17 cellular contexts compared by ENCODE assay signal in genomic region chr17:80987941-80988461, GRCh38. TPM values are rescaled to one million over a fixed set of nuclear protein-coding genes. Genes with fewer than 3 reads are reported as not detected.
DNase-seq lines count a peak whose midpoint lies in the region; ATAC-seq and TF ChIP-seq lines count a peak whose summit lies in the region.
"Had no signal": no experiment of that assay in that cellular context is flagged by ENCODE, and none has a peak within 500 bp of the region (broad histone marks: within the 10 kb centered on the region; RNA-seq: fewer than 3 reads in every experiment).

No MANE protein-coding gene starts in this region.

- H3K27me3 Mint-ChIP-seq in activated B cell treated with CpG ODN at 0.5 μM for 24 hours (no peaks in the 10 kb centered on the region), T-helper 17 cell (no peaks in the 10 kb centered on the region)
- peaks cover 19% of the 10 kb centered on the region for H3K27me3 Mint-ChIP-seq in stimulated activated naive CD8-positive, alpha-beta T cell treated with anti-CD3 and anti-CD28 coated beads, Interleukin-15, amount 100 ng/mL, for 72 hours
- H3K27me3 Mint-ChIP-seq: activated CD8-positive, alpha-beta T cell treated with anti-CD3 and anti-CD28 coated beads for 36 hours; activated T-helper 17 cell treated with anti-CD3 and anti-CD28 coated beads, Interleukin-2, amount 50 U/mL, for 72 hours had no signal

- H3K4me3 Mint-ChIP-seq in activated B cell treated with CpG ODN at 0.5 μM for 24 hours: peak overlapping the region; percentile 2
- H3K4me3 Mint-ChIP-seq in T-helper 17 cell: no peak overlapping the region
- no peak overlapping the region for H3K4me3 Mint-ChIP-seq in stimulated activated naive CD8-positive, alpha-beta T cell treated with anti-CD3 and anti-CD28 coated beads, Interleukin-15, amount 100 ng/mL, for 72 hours
- H3K4me3 Mint-ChIP-seq: activated CD8-positive, alpha-beta T cell treated with anti-CD3 and anti-CD28 coated beads for 36 hours; activated T-helper 17 cell treated with anti-CD3 and anti-CD28 coated beads, Interleukin-2, amount 50 U/mL, for 72 hours had no signal

- no peaks in the 10 kb centered on the region for H3K27me3 ChIP-seq in upper lobe of right lung

- intact Hi-C loops in Right ventricle myocardium inferior (cut with DNase I): no loop called here
- intact Hi-C loops in left ventricle myocardium superior (cut with micrococcal nuclease): no loop called here
- intact Hi-C loops in activated B cell treated with CpG ODN at 0.5 μM for 24 hours (cut with micrococcal nuclease): loop anchor here (2.0 kb wide), 1 partner anchor 47 kb away; the partner anchor contains the start of gene BAIAP2
- intact Hi-C loops in upper lobe of right lung (cut with DNase I): no loop called here

- H3K9me3 ChIP-seq in upper lobe of right lung (no peaks in the 10 kb centered on the region), T-helper 17 cell (ENCODE audit: control insufficient read depth, low read length, poor library complexity, severe bottlenecking) (no peaks in the 10 kb centered on the region)

- H3K4me1 Mint-ChIP-seq in activated B cell treated with CpG ODN at 0.5 μM for 24 hours (peaks cover 38% of the 10 kb centered on the region), T-helper 17 cell (peaks cover 3% of the 10 kb centered on the region)
- H3K4me1 Mint-ChIP-seq in stimulated activated naive CD8-positive, alpha-beta T cell treated with anti-CD3 and anti-CD28 coated beads, Interleukin-15, amount 100 ng/mL, for 72 hours: peaks cover 37% of the 10 kb centered on the region
- H3K4me1 Mint-ChIP-seq: activated T-helper 17 cell treated with anti-CD3 and anti-CD28 coated beads, Interleukin-2, amount 50 U/mL, for 72 hours had no signal

- no peak overlapping the region for H3K4me3 ChIP-seq in upper lobe of right lung
- H3K4me3 ChIP-seq: smooth muscle cell had no signal

- POLR2A ChIA-PET in activated B cell treated with CpG ODN at 0.5 μM for 24 hours (lab: Charles Lee): interaction anchor here (1.1 kb wide), 1 partner anchor 533 kb away, joined by 5 read pairs; no protein-coding TSS in a partner anchor

- peak overlapping the region; percentile 36 for H3K27ac Mint-ChIP-seq in activated B cell treated with CpG ODN at 0.5 μM for 24 hours
- H3K27ac Mint-ChIP-seq in T-helper 17 cell: no peak overlapping the region
- no peak overlapping the region for H3K27ac Mint-ChIP-seq in stimulated activated naive CD8-positive, alpha-beta T cell treated with anti-CD3 and anti-CD28 coated beads, Interleukin-15, amount 100 ng/mL, for 72 hours
- H3K27ac Mint-ChIP-seq: activated CD8-positive, alpha-beta T cell treated with anti-CD3 and anti-CD28 coated beads for 36 hours; activated T-helper 17 cell treated with anti-CD3 and anti-CD28 coated beads, Interleukin-2, amount 50 U/mL, for 72 hours; HFFc6; nephron progenitor cell had no signal

- H3K27ac ChIP-seq in upper lobe of right lung: no peak overlapping the region

- H3K4me1 ChIP-seq in upper lobe of right lung: peaks cover 23% of the 10 kb centered on the region

- CTCF ChIA-PET in activated B cell treated with CpG ODN at 0.5 μM for 24 hours (lab: Charles Lee): interaction anchor here (0.7 to 2.0 kb wide), 5 partner anchors 18 to 561 kb away, joined by 3 to 11 read pairs (median 6); no protein-coding TSS in a partner anchor

- no peaks in the 10 kb centered on the region for H3K36me3 Mint-ChIP-seq in activated B cell treated with CpG ODN at 0.5 μM for 24 hours (ENCODE audit: low read depth)
- H3K36me3 Mint-ChIP-seq in T-helper 17 cell (ENCODE audit: low read depth): no peaks in the 10 kb centered on the region

- no peaks in the 10 kb centered on the region for H3K36me3 ChIP-seq in upper lobe of right lung

- no peaks in the 10 kb centered on the region for H3K9me3 Mint-ChIP-seq in activated B cell treated with CpG ODN at 0.5 μM for 24 hours
- no peaks in the 10 kb centered on the region for H3K9me3 Mint-ChIP-seq in stimulated activated naive CD8-positive, alpha-beta T cell treated with anti-CD3 and anti-CD28 coated beads, Interleukin-15, amount 100 ng/mL, for 72 hours
- H3K9me3 Mint-ChIP-seq: activated CD8-positive, alpha-beta T cell treated with anti-CD3 and anti-CD28 coated beads for 36 hours; activated T-helper 17 cell treated with anti-CD3 and anti-CD28 coated beads, Interleukin-2, amount 50 U/mL, for 72 hours; HFFc6; nephron progenitor cell had no signal

- peak; percentile 6 for ATAC-seq in Right ventricle myocardium inferior
- no peak for ATAC-seq in left ventricle myocardium superior
- ATAC-seq in activated B cell treated with CpG ODN at 0.5 μM for 24 hours (ENCODE audit: low read depth): no peak
- no peak for ATAC-seq in upper lobe of right lung
- ATAC-seq in T-helper 17 cell: no peak
- ATAC-seq in stimulated activated naive CD8-positive, alpha-beta T cell treated with anti-CD3 and anti-CD28 coated beads, Interleukin-15, amount 100 ng/mL, for 72 hours: no peak
- no peak for ATAC-seq in GM18511 (IDR thresholded peaks at IDR 0.05; ENCODE audit: unreplicated experiment)
- ATAC-seq: activated CD8-positive, alpha-beta T cell treated with anti-CD3 and anti-CD28 coated beads for 36 hours; activated T-helper 17 cell treated with anti-CD3 and anti-CD28 coated beads, Interleukin-2, amount 50 U/mL, for 72 hours had no signal

- DNase-seq in Right ventricle myocardium inferior (ENCODE audit: missing footprints) (no peak), left ventricle myocardium superior (no peak), activated B cell treated with CpG ODN at 0.5 μM for 24 hours (no peak), myocyte (ENCODE audit: low read depth) (peak; percentile 66), upper lobe of right lung (peak; percentile 62), T-helper 17 cell (no peak)
- DNase-seq in stimulated activated naive CD8-positive, alpha-beta T cell treated with anti-CD3 and anti-CD28 coated beads, Interleukin-15, amount 100 ng/mL, for 72 hours: no peak
- DNase-seq: activated CD8-positive, alpha-beta T cell treated with anti-CD3 and anti-CD28 coated beads for 36 hours; Calu3; KBM-7; NCI-H1105; nephron progenitor cell; stimulated activated naive CD4-positive, alpha-beta T cell treated with Interleukin-2 at 50 U/mL for 16 hours had no signal

- TF ChIP-seq CTCF in activated B cell treated with CpG ODN at 0.5 μM for 24 hours (IDR thresholded peaks at IDR 0.05) (no peak), upper lobe of right lung (IDR thresholded peaks at IDR 0.05) (no peak)

RNA-seq across cellular contexts. Expression of gene CHMP6, which starts 3.6 kb away (rescaled TPM):
- total RNA-seq in Right ventricle myocardium inferior (19.0 TPM), left ventricle myocardium superior (19.5 TPM), activated B cell treated with CpG ODN at 0.5 μM for 24 hours (35.1 and 36.6 TPM in 2 replicates), myocyte (14.8 and 18.0 TPM in 2 replicates), upper lobe of right lung (29.9 TPM), T-helper 17 cell (10 to 100 TPM; 21.0 to 25.6 TPM)
- 31.3 TPM for polyA plus RNA-seq in myocyte (2012)

RNA-seq across cellular contexts. Expression of gene BAIAP2, which starts 47.0 kb away (rescaled TPM):
- 32.1 TPM for total RNA-seq in Right ventricle myocardium inferior
- total RNA-seq in left ventricle myocardium superior: 32.7 TPM
- total RNA-seq in activated B cell treated with CpG ODN at 0.5 μM for 24 hours: 5.3 and 6.8 TPM in 2 replicates
- 27.4 and 41.1 TPM in 2 replicates for total RNA-seq in myocyte
- polyA plus RNA-seq in myocyte (2012): 102 TPM
- 139 TPM for total RNA-seq in upper lobe of right lung
- 10 to 100 TPM; 11.0 to 13.9 TPM for total RNA-seq in T-helper 17 cell

Comparison
In these comparisons a context has a peak if more than half of its experiments do, and no peak if none do; other contexts are left out.
1. DNase-seq: peak in myocyte (single experiment) and upper lobe of right lung (single experiment); none in Right ventricle myocardium inferior (single experiment), left ventricle myocardium superior (single experiment), activated B cell treated with CpG ODN at 0.5 μM for 24 hours (single experiment), T-helper 17 cell (0 of 3) and stimulated activated naive CD8-positive, alpha-beta T cell treated with anti-CD3 and anti-CD28 coated beads, Interleukin-15, amount 100 ng/mL, for 72 hours (0 of 2).